Comparison of ENCODE assay signal across 11 cellular contexts in the genomic region with DNA sequence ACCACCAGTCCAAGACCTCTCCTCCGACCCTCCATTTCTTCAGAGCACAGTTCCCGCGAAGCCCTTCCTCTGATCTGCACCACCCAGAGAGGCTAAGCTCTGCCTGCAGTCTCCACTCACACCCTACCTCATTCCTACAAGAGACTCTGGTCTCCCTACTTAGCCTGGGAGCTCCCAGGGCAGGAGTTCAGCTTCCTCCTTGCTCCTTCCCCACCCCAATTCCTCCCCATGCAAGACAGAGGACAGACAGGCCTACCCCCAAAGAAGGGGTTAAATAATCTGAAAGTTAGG.
DNase-seq lines count a peak whose midpoint lies in the region; ATAC-seq lines count a peak whose summit lies in the region.
"Had no signal": no experiment of that assay in that cellular context is flagged by ENCODE, and none has a peak within 500 bp of the region (broad histone marks: within the 10 kb centered on the region; RNA-seq: fewer than 3 reads in every experiment).

No MANE protein-coding gene starts in this region.

- DNase-seq in central memory CD8-positive, alpha-beta T cell (ENCODE audit: low spot score in 2 of 2): peak; percentile 0 to 5
- DNase-seq in NCI-H1436 (lab: John Stamatoyannopoulos, UW): no peak
- no peak for DNase-seq in activated gamma-delta T cell treated with Interleukin-2 at 50 U/mL for 16 hours
- DNase-seq in activated CD4-positive, CD25-positive, alpha-beta regulatory T cell treated with anti-CD3 and anti-CD28 coated beads, Interleukin-2, amount 50 U/mL, for 72 hours: no peak
- DNase-seq in SIG-M5 (lab: John Stamatoyannopoulos, UW): no peak
- DNase-seq: activated CD4-positive, alpha-beta T cell treated with anti-CD3 and anti-CD28 coated beads, Interleukin-2, amount 10 ng/mL, durations not matched to agents 7 days and 5 days; NCI-H1930 had no signal

- no peak overlapping the region for H3K27ac Mint-ChIP-seq in central memory CD8-positive, alpha-beta T cell (ENCODE audit: low read depth)
- peak overlapping the region; percentile 87 for H3K27ac Mint-ChIP-seq in stimulated activated memory B cell treated with anti-CD40 and anti-IgM and Interleukin-4, amounts not matched to agents 10 μg/mL and 1 μg/mL and 100 μg/mL, for 72 hours
- H3K27ac Mint-ChIP-seq: activated CD4-positive, alpha-beta T cell treated with anti-CD3 and anti-CD28 coated beads, Interleukin-2, amount 10 ng/mL, durations not matched to agents 7 days and 5 days; stimulated activated effector memory CD8-positive, alpha-beta T cell treated with anti-CD3 and anti-CD28 coated beads, Interleukin-12 subunit alpha, Interleukin-12 subunit beta, amount 100 ng/mL, for 72 hours had no signal

- H3K4me3 Mint-ChIP-seq in central memory CD8-positive, alpha-beta T cell: no peak overlapping the region
- H3K4me3 Mint-ChIP-seq in stimulated activated memory B cell treated with anti-CD40 and anti-IgM and Interleukin-4, amounts not matched to agents 10 μg/mL and 1 μg/mL and 100 μg/mL, for 72 hours: no peak overlapping the region
- H3K4me3 Mint-ChIP-seq: activated CD4-positive, alpha-beta T cell treated with anti-CD3 and anti-CD28 coated beads, Interleukin-2, amount 10 ng/mL, durations not matched to agents 7 days and 5 days; stimulated activated effector memory CD8-positive, alpha-beta T cell treated with anti-CD3 and anti-CD28 coated beads, Interleukin-12 subunit alpha, Interleukin-12 subunit beta, amount 100 ng/mL, for 72 hours had no signal

- no peaks in the 10 kb centered on the region for H3K4me1 Mint-ChIP-seq in central memory CD8-positive, alpha-beta T cell
- peaks cover 46% of the 10 kb centered on the region for H3K4me1 Mint-ChIP-seq in stimulated activated memory B cell treated with anti-CD40 and anti-IgM and Interleukin-4, amounts not matched to agents 10 μg/mL and 1 μg/mL and 100 μg/mL, for 72 hours
- H3K4me1 Mint-ChIP-seq: activated CD4-positive, alpha-beta T cell treated with anti-CD3 and anti-CD28 coated beads, Interleukin-2, amount 10 ng/mL, durations not matched to agents 7 days and 5 days; stimulated activated effector memory CD8-positive, alpha-beta T cell treated with anti-CD3 and anti-CD28 coated beads, Interleukin-12 subunit alpha, Interleukin-12 subunit beta, amount 100 ng/mL, for 72 hours had no signal

- H3K9me3 Mint-ChIP-seq in central memory CD8-positive, alpha-beta T cell: no peaks in the 10 kb centered on the region
- no peaks in the 10 kb centered on the region for H3K9me3 Mint-ChIP-seq in stimulated activated memory B cell treated with anti-CD40 and anti-IgM and Interleukin-4, amounts not matched to agents 10 μg/mL and 1 μg/mL and 100 μg/mL, for 72 hours
- H3K9me3 Mint-ChIP-seq: activated CD4-positive, alpha-beta T cell treated with anti-CD3 and anti-CD28 coated beads, Interleukin-2, amount 10 ng/mL, durations not matched to agents 7 days and 5 days; stimulated activated effector memory CD8-positive, alpha-beta T cell treated with anti-CD3 and anti-CD28 coated beads, Interleukin-12 subunit alpha, Interleukin-12 subunit beta, amount 100 ng/mL, for 72 hours had no signal

- ATAC-seq in GM19328 (IDR thresholded peaks at IDR 0.05; ENCODE audit: unreplicated experiment): peak; percentile 3
- ATAC-seq in HG03064 (IDR thresholded peaks at IDR 0.05; ENCODE audit: low read depth, unreplicated experiment): peak; percentile 25
- no peak for ATAC-seq in central memory CD8-positive, alpha-beta T cell (replicated peaks; ENCODE audit: extremely low read depth, poor library complexity, severe bottlenecking)
- ATAC-seq in stimulated activated memory B cell treated with anti-CD40 and anti-IgM and Interleukin-4, amounts not matched to agents 10 μg/mL and 1 μg/mL and 100 μg/mL, for 72 hours: no peak

- no peaks in the 10 kb centered on the region for H3K27me3 Mint-ChIP-seq in central memory CD8-positive, alpha-beta T cell
- H3K27me3 Mint-ChIP-seq in stimulated activated memory B cell treated with anti-CD40 and anti-IgM and Interleukin-4, amounts not matched to agents 10 μg/mL and 1 μg/mL and 100 μg/mL, for 72 hours: no peaks in the 10 kb centered on the region

- peaks cover 2% of the 10 kb centered on the region for H3K36me3 Mint-ChIP-seq in central memory CD8-positive, alpha-beta T cell (ENCODE audit: insufficient read depth)
- H3K36me3 Mint-ChIP-seq in stimulated activated memory B cell treated with anti-CD40 and anti-IgM and Interleukin-4, amounts not matched to agents 10 μg/mL and 1 μg/mL and 100 μg/mL, for 72 hours: no peaks in the 10 kb centered on the region
- H3K36me3 Mint-ChIP-seq: stimulated activated effector memory CD8-positive, alpha-beta T cell treated with anti-CD3 and anti-CD28 coated beads, Interleukin-12 subunit alpha, Interleukin-12 subunit beta, amount 100 ng/mL, for 72 hours had no signal

Comparison
In these comparisons a context has a peak if more than half of its experiments do, and no peak if none do; other contexts are left out.
1. ATAC-seq: peak in GM19328 (single experiment) and HG03064 (single experiment); none in central memory CD8-positive, alpha-beta T cell (single experiment) and stimulated activated memory B cell treated with anti-CD40 and anti-IgM and Interleukin-4, amounts not matched to agents 10 μg/mL and 1 μg/mL and 100 μg/mL, for 72 hours (single experiment).
2. DNase-seq: peak in central memory CD8-positive, alpha-beta T cell (2 of 2); none in NCI-H1436 (single experiment), activated gamma-delta T cell treated with Interleukin-2 at 50 U/mL for 16 hours (single experiment), activated CD4-positive, CD25-positive, alpha-beta regulatory T cell treated with anti-CD3 and anti-CD28 coated beads, Interleukin-2, amount 50 U/mL, for 72 hours (single experiment) and SIG-M5 (single experiment).